In genomic region chr17:17147821-17148220, GRCh38 we compare ENCODE assay signal across 31 cellular contexts. TPM values are rescaled to one million over a fixed set of nuclear protein-coding genes. Genes with fewer than 3 reads are reported as not detected.
A peak's percentile ranks its signal among the peaks of the same experiment; 100 is the strongest.
DNase-seq lines count a peak whose midpoint lies in the region; ATAC-seq, FAIRE-seq and TF ChIP-seq lines count a peak whose summit lies in the region.
"Had no signal": no experiment of that assay in that cellular context is flagged by ENCODE, and none has a peak within 500 bp of the region (broad histone marks: within the 10 kb centered on the region; RNA-seq: fewer than 3 reads in every experiment).

No MANE protein-coding gene starts in this region.

- H3K4me1 ChIP-seq in BLaER1 = peaks cover 88% of the 10 kb centered on the region
- H3K4me1 ChIP-seq in endothelial cell of umbilical vein (ENCODE audit: control insufficient read depth, extremely low read depth, insufficient read depth, low read length) = peaks cover 24% of the 10 kb centered on the region
- no peaks in the 10 kb centered on the region for H3K4me1 ChIP-seq in CD8-positive, alpha-beta T cell (ENCODE audit: insufficient read depth, low read length)
- H3K4me1 ChIP-seq: Peyer's patch had no signal

- H3K4me3 ChIP-seq in BLaER1 (no peak overlapping the region), endothelial cell of umbilical vein (replicated peaks in 1 of 3; ENCODE audit: insufficient read depth in 1 of 3, low read depth in 1 of 3, low read length in 3 of 3) (no peak overlapping the region)
- no peak overlapping the region for H3K4me3 ChIP-seq in CD8-positive, alpha-beta T cell (ENCODE audit: low read depth, low read length)
- H3K4me3 ChIP-seq: cardiac muscle cell, hepatocyte, K562, Peyer's patch, testis had no signal

- CTCF ChIA-PET in endothelial cell of umbilical vein (lab: Charles Lee) = no interaction called here
- CTCF ChIA-PET in CD8-positive, alpha-beta T cell (lab: Charles Lee) = interaction anchor here (1.1 to 1.5 kb wide), 3 partner anchors 12 to 32 kb away, joined by 3 to 4 read pairs (median 3); no protein-coding TSS in a partner anchor

- dilution Hi-C loops in endothelial cell of umbilical vein (cut with MboI; ENCODE audit: extremely low pct_ligation_motif_present, low sequenced_read_pairs) = no loop called here

- H3K27me3 Mint-ChIP-seq in HFFc6 (ENCODE audit: insufficient read depth) = peaks cover 5% of the 10 kb centered on the region; the same call in 1 of the 2 replicates
- H3K27me3 Mint-ChIP-seq in CD8-positive, alpha-beta T cell (ENCODE audit: low read depth) = no peaks in the 10 kb centered on the region
- H3K27me3 Mint-ChIP-seq: activated B cell treated with CpG ODN at 0.5 μM for 24 hours; activated naive CD4-positive, alpha-beta T cell treated with anti-CD3 and anti-CD28 coated beads, Interleukin-2, amount 50 U/mL, for 24 hours; CD4-positive, CD25-positive, alpha-beta regulatory T cell had no signal

- H3K4me3 Mint-ChIP-seq in HFFc6 = no peak overlapping the region; the same call in 1 of the 2 replicates
- H3K4me3 Mint-ChIP-seq in CD8-positive, alpha-beta T cell = no peak overlapping the region
- H3K4me3 Mint-ChIP-seq: activated B cell treated with CpG ODN at 0.5 μM for 24 hours; activated naive CD4-positive, alpha-beta T cell treated with anti-CD3 and anti-CD28 coated beads, Interleukin-2, amount 50 U/mL, for 24 hours; activated T-helper 1 cell treated with anti-CD3 and anti-CD28 coated beads, Interleukin-12 subunit alpha, Interleukin-12 subunit beta, Interleukin-2, Interleukin-4 antibody, amounts not matched to agents 30 ng/mL and 10 ng/mL and 1 ng/mL, durations not matched to agents 14 hours and 24 hours and 36 hours; CD4-positive, CD25-positive, alpha-beta regulatory T cell; dendritic cell treated with granulocyte-macrophage colony-stimulating factor and Interleukin-4, amounts not matched to agents 40 ng/mL and 50 ng/mL, for 4 days had no signal

- intact Hi-C loops in endothelial cell of umbilical vein (cut with micrococcal nuclease) (no loop called here), sciatic nerve (cut with DNase I) (no loop called here)
- intact Hi-C loops in CD8-positive, alpha-beta T cell (cut with DNase I, micrococcal nuclease) = no loop called here

- no peaks in the 10 kb centered on the region for H3K9me3 ChIP-seq in BLaER1
- H3K9me3 ChIP-seq in endothelial cell of umbilical vein (replicated peaks; ENCODE audit: control insufficient read depth, insufficient read depth, low read length) = no peaks in the 10 kb centered on the region
- H3K9me3 ChIP-seq in CD8-positive, alpha-beta T cell (ENCODE audit: low read length) = no peaks in the 10 kb centered on the region
- H3K9me3 ChIP-seq: Peyer's patch, testis had no signal

- TF ChIP-seq CTCF in HFFc6 (IDR thresholded peaks at IDR 0.05) (no peak), endothelial cell of umbilical vein (IDR thresholded peaks at IDR 0.05; ENCODE audit: extremely low read depth in 1 of 2, insufficient read depth in 1 of 2, low read depth in 1 of 2, low read length in 2 of 2) (no peak)
- no peak for TF ChIP-seq CTCF in CD8-positive, alpha-beta T cell (IDR thresholded peaks at IDR 0.05)

- no TSS peak for BruUV-seq in endothelial cell of umbilical vein (replicated peaks; lab: Mats Ljungman, UMichigan)

- H3K27ac ChIP-seq in BLaER1 (peak overlapping the region; percentile 24; the same call in 1 of the 2 replicates), endothelial cell of umbilical vein (ENCODE audit: insufficient read depth, low read depth, low read length) (no peak overlapping the region)
- H3K27ac ChIP-seq in CD8-positive, alpha-beta T cell (ENCODE audit: low read depth, low read length) = no peak overlapping the region
- H3K27ac ChIP-seq: cardiac muscle cell, foreskin keratinocyte, hepatocyte, Peyer's patch had no signal

- peak overlapping the region; percentile 57 for H3K27ac Mint-ChIP-seq in HFFc6
- H3K27ac Mint-ChIP-seq in CD8-positive, alpha-beta T cell = no peak overlapping the region
- H3K27ac Mint-ChIP-seq: activated B cell treated with CpG ODN at 0.5 μM for 24 hours; activated T-helper 1 cell treated with anti-CD3 and anti-CD28 coated beads, Interleukin-12 subunit alpha, Interleukin-12 subunit beta, Interleukin-2, Interleukin-4 antibody, amounts not matched to agents 30 ng/mL and 10 ng/mL and 1 ng/mL, durations not matched to agents 14 hours and 24 hours and 36 hours; dendritic cell treated with granulocyte-macrophage colony-stimulating factor and Interleukin-4, amounts not matched to agents 40 ng/mL and 50 ng/mL, for 4 days had no signal

- H3K79me2 ChIP-seq in endothelial cell of umbilical vein (ENCODE audit: control insufficient read depth, insufficient read depth, low read length) = peaks cover 3% of the 10 kb centered on the region
- H3K79me2 ChIP-seq: hepatocyte had no signal

- peaks cover 49% of the 10 kb centered on the region for H3K4me1 Mint-ChIP-seq in HFFc6 (ENCODE audit: low read depth)
- peaks cover 7% of the 10 kb centered on the region for H3K4me1 Mint-ChIP-seq in CD8-positive, alpha-beta T cell (ENCODE audit: low read depth)

- peak; percentile 8 for FAIRE-seq in endothelial cell of umbilical vein (lab: Jason Lieb, UNC)
- no peak for FAIRE-seq in GM12892 (lab: Jason Lieb, UNC)
- FAIRE-seq: K562 had no signal

- DNase-seq in HFFc6 (no peak), endothelial cell of umbilical vein (ENCODE audit: low read depth, low spot score) (no peak), kidney glomerular epithelial cell (lab: John Stamatoyannopoulos, UW) (peak; percentile 5), sciatic nerve (ENCODE audit: low spot score) (no peak), GM12892 (ENCODE audit: insufficient read length) (no peak), DMS79 (lab: John Stamatoyannopoulos, UW) (no peak)
- DNase-seq in CD8-positive, alpha-beta T cell = no peak
- DNase-seq: activated B cell treated with CpG ODN at 0.5 μM for 24 hours; activated CD4-positive, alpha-beta T cell treated with anti-CD3 and anti-CD28 coated beads, Interleukin-2, amount 50 U/mL, for 1 hour; anterior cingulate cortex; CD4-positive, CD25-positive, alpha-beta regulatory T cell; foreskin keratinocyte; H7; left colon; NCI-H2029; NCI-H526 treated with DMSO at 0.1 percent for 48 hours; Peyer's patch; stimulated activated CD4-positive, alpha-beta T cell treated with anti-CD3 and anti-CD28 coated beads, Interleukin-15, amount 100 ng/mL, for 24 hours; stimulated activated naive CD8-positive, alpha-beta T cell treated with anti-CD3 and anti-CD28 coated beads, Interleukin-15, Interleukin-2, amounts not matched to agents 100 U/mL and 50 U/mL, for 24 hours; SW 1271; T1000; testis had no signal

- H4K20me1 ChIP-seq in BLaER1 (peaks cover 58% of the 10 kb centered on the region), endothelial cell of umbilical vein (replicated peaks; ENCODE audit: control insufficient read depth, extremely low read depth, insufficient read depth, low read length) (no peaks in the 10 kb centered on the region)

- H3K27me3 ChIP-seq in BLaER1 = no peaks in the 10 kb centered on the region
- H3K27me3 ChIP-seq in endothelial cell of umbilical vein (ENCODE audit: control insufficient read depth in 2 of 2, insufficient read depth in 2 of 2, low read length in 2 of 2) = no peaks in the 10 kb centered on the region
- H3K27me3 ChIP-seq in CD8-positive, alpha-beta T cell (ENCODE audit: insufficient read depth, low read length) = no peaks in the 10 kb centered on the region
- H3K27me3 ChIP-seq: cardiac muscle cell, foreskin keratinocyte, hepatocyte, Peyer's patch, testis had no signal

- POLR2A ChIA-PET in endothelial cell of umbilical vein (lab: Charles Lee) = no interaction called here
- POLR2A ChIA-PET in CD8-positive, alpha-beta T cell (lab: Charles Lee) = no interaction called here

- 0 out of 2 replicates have a peak overlapping the region, but pooled peaks have one; percentile 8 for H3K4me2 ChIP-seq in BLaER1
- H3K4me2 ChIP-seq in endothelial cell of umbilical vein (ENCODE audit: insufficient read depth, low read length) = no peak overlapping the region
- H3K4me2 ChIP-seq: hepatocyte had no signal

- no peaks in the 10 kb centered on the region for H3K9me1 ChIP-seq in endothelial cell of umbilical vein (replicated peaks; ENCODE audit: control insufficient read depth, extremely low read depth, insufficient read depth, low read length)

- TF ChIP-seq POLR2A in endothelial cell of umbilical vein (IDR thresholded peaks at IDR 0.05; ENCODE audit: low read depth, low read length) = no peak
- TF ChIP-seq POLR2A in GM12892 (IDR thresholded peaks at IDR 0.05; ENCODE audit: low read depth, low read length) = no peak

- peaks cover 33% of the 10 kb centered on the region for H3K36me3 Mint-ChIP-seq in HFFc6 (ENCODE audit: low read depth)
- H3K36me3 Mint-ChIP-seq in CD8-positive, alpha-beta T cell = peaks cover 83% of the 10 kb centered on the region

- ATAC-seq in sciatic nerve = no peak
- no peak for ATAC-seq in CD8-positive, alpha-beta T cell
- ATAC-seq: foreskin keratinocyte; K562; left colon; stimulated activated naive CD8-positive, alpha-beta T cell treated with anti-CD3 and anti-CD28 coated beads, Interleukin-15, Interleukin-2, amounts not matched to agents 100 U/mL and 50 U/mL, for 24 hours had no signal

- H3K36me3 ChIP-seq in BLaER1 (peaks cover 89% of the 10 kb centered on the region), endothelial cell of umbilical vein (ENCODE audit: control insufficient read depth in 2 of 2, extremely low read depth in 1 of 2, insufficient read depth in 2 of 2, low read length in 2 of 2) (peaks cover 16 to 53% of the 10 kb centered on the region in 2 experiments)
- H3K36me3 ChIP-seq in CD8-positive, alpha-beta T cell (ENCODE audit: insufficient read depth, low read length) = peaks cover 27% of the 10 kb centered on the region

- no peaks in the 10 kb centered on the region for H3K9me3 Mint-ChIP-seq in HFFc6
- H3K9me3 Mint-ChIP-seq in CD8-positive, alpha-beta T cell = no peaks in the 10 kb centered on the region
- H3K9me3 Mint-ChIP-seq: activated B cell treated with CpG ODN at 0.5 μM for 24 hours; activated naive CD4-positive, alpha-beta T cell treated with anti-CD3 and anti-CD28 coated beads, Interleukin-2, amount 50 U/mL, for 24 hours; activated T-helper 1 cell treated with anti-CD3 and anti-CD28 coated beads, Interleukin-12 subunit alpha, Interleukin-12 subunit beta, Interleukin-2, Interleukin-4 antibody, amounts not matched to agents 30 ng/mL and 10 ng/mL and 1 ng/mL, durations not matched to agents 14 hours and 24 hours and 36 hours; CD4-positive, CD25-positive, alpha-beta regulatory T cell; dendritic cell treated with granulocyte-macrophage colony-stimulating factor and Interleukin-4, amounts not matched to agents 40 ng/mL and 50 ng/mL, for 4 days had no signal

- H3K9ac ChIP-seq in BLaER1 (no peak overlapping the region), endothelial cell of umbilical vein (replicated peaks; ENCODE audit: extremely low read depth, insufficient read depth, low read length) (no peak overlapping the region)

- no peak overlapping the region for H2AFZ ChIP-seq in endothelial cell of umbilical vein (ENCODE audit: low read depth, low read length)
- H2AFZ ChIP-seq: hepatocyte had no signal

RNA-seq across cellular contexts. Expression of gene PLD6, which starts 58.3 kb away (rescaled TPM):
- total RNA-seq in HFFc6 (2021; fragmentation: NEBNext Ultra II Directional; extraction: Animal tissue kit (Norgen Biotek cat#: 25700)) = 1 to 10 TPM; 1.7 to 3.6 (median 2.3) TPM
- total RNA-seq in endothelial cell of umbilical vein (2.7 and 4.4 TPM in 2 replicates), sciatic nerve (7.6 TPM)
- polyA plus RNA-seq in endothelial cell of umbilical vein = 2.9 and 3.5 TPM in 2 replicates
- 2.2 and 2.6 TPM in 2 replicates for polyA plus RNA-seq in endothelial cell of umbilical vein (2011; cell fraction: cytosol; rRNA removed)
- 2.4 and 2.9 TPM in 2 replicates for polyA plus RNA-seq in endothelial cell of umbilical vein (2011; cell fraction: nucleus; rRNA removed)
- 2.7 and 3.6 TPM in 2 replicates for polyA plus RNA-seq in endothelial cell of umbilical vein (2012)
- 2.4 and 3.9 TPM in 2 replicates for polyA minus RNA-seq in endothelial cell of umbilical vein
- polyA minus RNA-seq in endothelial cell of umbilical vein (2011; cell fraction: cytosol; rRNA and poly(A)+ RNA removed) = 2.8 TPM
- polyA minus RNA-seq in endothelial cell of umbilical vein (2011; cell fraction: nucleus; rRNA and poly(A)+ RNA removed) = 0.91 and 0.96 TPM in 2 replicates
- 10.2 TPM for polyA plus RNA-seq in GM12892 (2012; ENCODE audit: missing spikeins)
- total RNA-seq in CD8-positive, alpha-beta T cell = 1 to 10 TPM; 3.2 to 3.3 TPM
- total RNA-seq: HT1080, M059J had no signal
